In the genomic region with DNA sequence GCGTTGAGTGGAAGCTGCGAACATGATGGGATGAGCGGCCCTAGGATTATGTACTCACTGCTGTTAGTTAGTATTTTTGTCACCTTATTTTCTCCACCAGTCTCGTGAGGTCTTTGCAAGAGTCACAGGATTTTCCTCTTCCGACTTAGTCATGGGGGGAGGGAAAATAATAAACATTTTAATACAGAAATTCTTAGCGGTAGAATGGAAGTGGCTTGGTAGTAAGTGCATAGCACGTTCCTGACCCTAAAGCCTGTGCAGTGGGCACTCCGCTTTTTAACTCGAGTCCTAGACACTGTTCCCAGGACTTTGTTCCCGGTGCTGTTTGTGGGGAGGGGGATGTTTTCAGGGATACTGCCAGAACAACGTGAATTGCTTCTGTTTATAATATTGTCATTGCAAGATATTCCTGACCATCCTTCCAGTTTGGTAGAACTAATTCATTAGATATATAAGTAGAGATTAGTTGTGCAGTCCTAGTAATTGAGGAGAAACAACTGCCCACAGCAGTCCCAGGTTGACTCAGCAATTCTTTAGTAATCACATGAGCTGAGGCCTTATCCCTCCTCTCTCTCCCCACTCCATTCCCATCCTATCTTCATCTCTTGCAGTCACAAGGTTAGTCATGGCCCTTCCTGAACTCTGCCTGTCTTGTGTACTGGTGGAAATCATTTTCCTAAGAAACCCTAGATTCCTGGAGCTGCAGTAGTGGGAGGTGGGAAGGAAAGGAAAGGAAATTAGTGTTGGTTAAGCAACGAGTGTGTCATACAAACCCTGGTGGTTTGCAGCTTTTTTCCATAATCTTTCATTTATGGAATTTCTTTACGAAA, we compare ENCODE assay signal across 8 cellular contexts. TPM values are rescaled to one million over a fixed set of nuclear protein-coding genes. Genes with fewer than 3 reads are reported as not detected.
DNase-seq lines count a peak whose midpoint lies in the region; ATAC-seq and TF ChIP-seq lines count a peak whose summit lies in the region.

No MANE protein-coding gene starts in this region.

- H3K9me3 ChIP-seq in neuron (ENCODE audit: low read length), result no peaks in the 10 kb centered on the region

- H3K4me1 Mint-ChIP-seq in activated CD4-positive, alpha-beta memory T cell treated with anti-CD3 and anti-CD28 coated beads for 36 hours (ENCODE audit: low read depth), result peaks cover 19% of the 10 kb centered on the region
- H3K4me1 Mint-ChIP-seq in activated CD4-positive, alpha-beta memory T cell treated with anti-CD3 and anti-CD28 coated beads, Interleukin-2, amount 10 ng/mL, durations not matched to agents 7 days and 5 days, result peaks cover 22% of the 10 kb centered on the region

- no peaks in the 10 kb centered on the region for H3K27me3 Mint-ChIP-seq in activated CD4-positive, alpha-beta memory T cell treated with anti-CD3 and anti-CD28 coated beads for 36 hours
- H3K27me3 Mint-ChIP-seq in activated CD4-positive, alpha-beta memory T cell treated with anti-CD3 and anti-CD28 coated beads, Interleukin-2, amount 10 ng/mL, durations not matched to agents 7 days and 5 days, result no peaks in the 10 kb centered on the region

- H3K36me3 ChIP-seq in neuron (ENCODE audit: insufficient read depth, low read length), result peaks cover 21% of the 10 kb centered on the region

- no peak for TF ChIP-seq CTCF in epithelial cell of esophagus (IDR thresholded peaks at IDR 0.05; ENCODE audit: insufficient read depth, low read depth, low read length, missing control alignments)

- no peak overlapping the region for H3K4me3 Mint-ChIP-seq in activated CD4-positive, alpha-beta memory T cell treated with anti-CD3 and anti-CD28 coated beads for 36 hours
- no peak overlapping the region for H3K4me3 Mint-ChIP-seq in activated CD4-positive, alpha-beta memory T cell treated with anti-CD3 and anti-CD28 coated beads, Interleukin-2, amount 10 ng/mL, durations not matched to agents 7 days and 5 days

- H3K27me3 ChIP-seq in neuron (ENCODE audit: insufficient read depth, low read length), result no peaks in the 10 kb centered on the region

- CTCF ChIA-PET in activated CD4-positive, alpha-beta memory T cell treated with anti-CD3 and anti-CD28 coated beads for 36 hours (lab: Charles Lee), result interaction anchor here (1.2 kb wide), 1 partner anchor 271 kb away, joined by 4 read pairs; no protein-coding TSS in a partner anchor
- CTCF ChIA-PET in activated CD4-positive, alpha-beta memory T cell treated with anti-CD3 and anti-CD28 coated beads, Interleukin-2, amount 10 ng/mL, durations not matched to agents 7 days and 5 days (lab: Charles Lee), result interaction anchor here (0.8 kb wide), 1 partner anchor 301 kb away, joined by 3 read pairs; no protein-coding TSS in a partner anchor

- H3K4me3 ChIP-seq in epithelial cell of esophagus (ENCODE audit: low read length) (peak overlapping the region; percentile 92), neuron (ENCODE audit: low read length) (peak overlapping the region; percentile 86)

- H2AFZ ChIP-seq in neuron (ENCODE audit: low read depth, low read length), result peak overlapping the region; percentile 85

- no peak overlapping the region for H3K27ac Mint-ChIP-seq in activated CD4-positive, alpha-beta memory T cell treated with anti-CD3 and anti-CD28 coated beads for 36 hours
- no peak overlapping the region for H3K27ac Mint-ChIP-seq in activated CD4-positive, alpha-beta memory T cell treated with anti-CD3 and anti-CD28 coated beads, Interleukin-2, amount 10 ng/mL, durations not matched to agents 7 days and 5 days

- peak; percentile 23 for DNase-seq in activated CD4-positive, alpha-beta memory T cell treated with anti-CD3 and anti-CD28 coated beads for 36 hours
- DNase-seq in activated CD4-positive, alpha-beta memory T cell treated with anti-CD3 and anti-CD28 coated beads, Interleukin-2, amount 10 ng/mL, durations not matched to agents 7 days and 5 days, result no peak
- peak; percentile 45 for DNase-seq in NCI-H460 (ENCODE audit: extremely low read depth, low read depth)
- peak; percentile 73 for DNase-seq in epithelial cell of esophagus (ENCODE audit: low read depth)
- no peak for DNase-seq in germinal center (ENCODE audit: low spot score)

- intact Hi-C loops in activated CD4-positive, alpha-beta memory T cell treated with anti-CD3 and anti-CD28 coated beads for 36 hours (cut with micrococcal nuclease), result loop anchor here (2.0 to 5.0 kb wide), 6 partner anchors 17 to 733 kb away; a partner anchor contains a TSS

- POLR2A ChIA-PET in activated CD4-positive, alpha-beta memory T cell treated with anti-CD3 and anti-CD28 coated beads for 36 hours (lab: Charles Lee), result interaction anchor here (0.7 to 1.6 kb wide), 7 partner anchors 16 to 353 kb away, joined by 3 to 7 read pairs (median 3); no protein-coding TSS in a partner anchor
- POLR2A ChIA-PET in activated CD4-positive, alpha-beta memory T cell treated with anti-CD3 and anti-CD28 coated beads, Interleukin-2, amount 10 ng/mL, durations not matched to agents 7 days and 5 days (lab: Charles Lee), result interaction anchor here (0.7 to 2.2 kb wide), 8 partner anchors 19 to 331 kb away, joined by 3 to 14 read pairs (median 4); a partner anchor contains a TSS

- no peaks in the 10 kb centered on the region for H3K9me3 Mint-ChIP-seq in activated CD4-positive, alpha-beta memory T cell treated with anti-CD3 and anti-CD28 coated beads for 36 hours
- H3K9me3 Mint-ChIP-seq in activated CD4-positive, alpha-beta memory T cell treated with anti-CD3 and anti-CD28 coated beads, Interleukin-2, amount 10 ng/mL, durations not matched to agents 7 days and 5 days, result no peaks in the 10 kb centered on the region

- H3K36me3 Mint-ChIP-seq in activated CD4-positive, alpha-beta memory T cell treated with anti-CD3 and anti-CD28 coated beads for 36 hours, result peaks cover 19% of the 10 kb centered on the region
- H3K36me3 Mint-ChIP-seq in activated CD4-positive, alpha-beta memory T cell treated with anti-CD3 and anti-CD28 coated beads, Interleukin-2, amount 10 ng/mL, durations not matched to agents 7 days and 5 days (ENCODE audit: low read depth), result peaks cover 21% of the 10 kb centered on the region

- ATAC-seq in HG03196 (IDR thresholded peaks at IDR 0.05; ENCODE audit: unreplicated experiment) (no peak), HG02970 (IDR thresholded peaks at IDR 0.05; ENCODE audit: low FRiP score, unreplicated experiment) (no peak)

- peaks cover 22% of the 10 kb centered on the region for H3K4me1 ChIP-seq in neuron (ENCODE audit: insufficient read depth, low read length)

RNA-seq across cellular contexts. Expression of a gene that starts 0.8 kb away (rescaled TPM):
- 1 to 10 TPM; 5.4 to 5.6 TPM for total RNA-seq in activated CD4-positive, alpha-beta memory T cell treated with anti-CD3 and anti-CD28 coated beads for 36 hours
- 1 to 10 TPM; 7.5 to 9.4 TPM for total RNA-seq in activated CD4-positive, alpha-beta memory T cell treated with anti-CD3 and anti-CD28 coated beads, Interleukin-2, amount 10 ng/mL, durations not matched to agents 7 days and 5 days
- total RNA-seq in NCI-H460 (2014; rRNA removed; shearing (Covaris generic)), result 54.2 and 54.9 TPM in 2 replicates
- 30.9 and 52.0 TPM in 2 replicates for polyA plus RNA-seq in NCI-H460 (2014; cell fraction: nucleus; rRNA removed)

RNA-seq across cellular contexts. Expression of a gene that starts 1.0 kb away (rescaled TPM):
- total RNA-seq in activated CD4-positive, alpha-beta memory T cell treated with anti-CD3 and anti-CD28 coated beads for 36 hours, result 10 to 100 TPM; 18.2 to 18.3 TPM
- 1 to 10 TPM; 6.6 to 7.1 TPM for total RNA-seq in activated CD4-positive, alpha-beta memory T cell treated with anti-CD3 and anti-CD28 coated beads, Interleukin-2, amount 10 ng/mL, durations not matched to agents 7 days and 5 days
- total RNA-seq in NCI-H460 (2014; rRNA removed; shearing (Covaris generic)), result 17.8 and 24.6 TPM in 2 replicates
- 14.0 and 19.4 TPM in 2 replicates for polyA plus RNA-seq in NCI-H460 (2014; cell fraction: nucleus; rRNA removed)

Comparison
In these comparisons a context has a peak if more than half of its experiments do, and no peak if none do; other contexts are left out.
1. DNase-seq: peak in activated CD4-positive, alpha-beta memory T cell treated with anti-CD3 and anti-CD28 coated beads for 36 hours (single experiment), NCI-H460 (single experiment) and epithelial cell of esophagus (single experiment); none in activated CD4-positive, alpha-beta memory T cell treated with anti-CD3 and anti-CD28 coated beads, Interleukin-2, amount 10 ng/mL, durations not matched to agents 7 days and 5 days (single experiment) and germinal center (single experiment).